20 cellular contexts compared by ENCODE assay signal in genomic region chr1:34763142-34763781, GRCh38. TPM values are rescaled to one million over a fixed set of nuclear protein-coding genes. Genes with fewer than 3 reads are reported as not detected.
A peak's percentile ranks its signal among the peaks of the same experiment; 100 is the strongest.
DNase-seq lines count a peak whose midpoint lies in the region; ATAC-seq and TF ChIP-seq lines count a peak whose summit lies in the region.
"Had no signal": no experiment of that assay in that cellular context is flagged by ENCODE, and none has a peak within 500 bp of the region (broad histone marks: within the 10 kb centered on the region; RNA-seq: fewer than 3 reads in every experiment).

No MANE protein-coding gene starts in this region.

- no peaks in the 10 kb centered on the region for H3K36me3 ChIP-seq in HUES6 (ENCODE audit: control insufficient read depth, insufficient read depth, low read length)
- no peaks in the 10 kb centered on the region for H3K36me3 ChIP-seq in left lung
- H3K36me3 ChIP-seq: SJSA1 had no signal

- no peaks in the 10 kb centered on the region for H3K9me3 Mint-ChIP-seq in chondrocyte (ENCODE audit: low read depth)
- H3K9me3 Mint-ChIP-seq in activated CD8-positive, alpha-beta T cell treated with anti-CD3 and anti-CD28 coated beads, Interleukin-2, amount 10 ng/mL, durations not matched to agents 7 days and 5 days (ENCODE audit: insufficient read depth), result no peaks in the 10 kb centered on the region
- H3K9me3 Mint-ChIP-seq in activated naive CD4-positive, alpha-beta T cell treated with anti-CD3 and anti-CD28 coated beads, Interleukin-2, amount 50 U/mL, for 72 hours, result no peaks in the 10 kb centered on the region
- H3K9me3 Mint-ChIP-seq: activated T-cell treated with anti-CD3 and anti-CD28 coated beads, Interleukin-2, amount 50 U/mL, for 4 hours had no signal

- intact Hi-C loops in left lung (cut with DNase I), result no loop called here

- H3K9ac ChIP-seq in HUES6 (ENCODE audit: low read length), result peak overlapping the region; percentile 49

- H3K4me1 ChIP-seq in HUES6 (ENCODE audit: control insufficient read depth, insufficient read depth, low read length) (peaks cover 30% of the 10 kb centered on the region), left lung (no peaks in the 10 kb centered on the region)
- H3K4me1 ChIP-seq: psoas muscle had no signal

- H3K27me3 Mint-ChIP-seq in chondrocyte (ENCODE audit: low read depth), result peaks cover 9% of the 10 kb centered on the region
- no peaks in the 10 kb centered on the region for H3K27me3 Mint-ChIP-seq in activated CD8-positive, alpha-beta T cell treated with anti-CD3 and anti-CD28 coated beads, Interleukin-2, amount 10 ng/mL, durations not matched to agents 7 days and 5 days (ENCODE audit: low read depth)

- H3K4me3 ChIP-seq in HUES6 (ENCODE audit: low read depth, low read length) (peak overlapping the region; percentile 31; the same call in 1 of the 2 replicates), left lung (no peak overlapping the region)
- H3K4me3 ChIP-seq: psoas muscle, SJSA1 had no signal

- no peak overlapping the region for H3K27ac ChIP-seq in HUES6 (ENCODE audit: low read depth, low read length)
- H3K27ac ChIP-seq in left lung, result no peak overlapping the region
- H3K27ac ChIP-seq: HL-60, psoas muscle, SJSA1 had no signal

- ATAC-seq in left lung, result peak; percentile 44
- ATAC-seq in activated CD8-positive, alpha-beta T cell treated with anti-CD3 and anti-CD28 coated beads, Interleukin-2, amount 10 ng/mL, durations not matched to agents 7 days and 5 days, result no peak
- no peak for ATAC-seq in activated naive CD4-positive, alpha-beta T cell treated with anti-CD3 and anti-CD28 coated beads, Interleukin-2, amount 50 U/mL, for 72 hours
- ATAC-seq: activated CD4-positive, CD25-positive, alpha-beta regulatory T cell treated with anti-CD3 and anti-CD28 coated beads, Interleukin-2, amount 50 U/mL, for 24 hours; activated T-cell treated with anti-CD3 and anti-CD28 coated beads, Interleukin-2, amount 50 U/mL, for 4 hours; psoas muscle had no signal

- DNase-seq in DMS53 treated with DMSO at 0.1 percent for 48 hours (lab: John Stamatoyannopoulos, UW; ENCODE audit: unreplicated experiment) (peak; percentile 20), chondrocyte (ENCODE audit: low spot score) (peak; percentile 21), left lung (peak in 1 of 2 donors; percentile 13), T-helper 2 cell (no peak), NCI-H1436 treated with DMSO at 0.1 percent for 48 hours (lab: John Stamatoyannopoulos, UW) (no peak)
- no peak for DNase-seq in activated CD8-positive, alpha-beta T cell treated with anti-CD3 and anti-CD28 coated beads, Interleukin-2, amount 10 ng/mL, durations not matched to agents 7 days and 5 days
- DNase-seq in activated naive CD4-positive, alpha-beta T cell treated with anti-CD3 and anti-CD28 coated beads, Interleukin-2, amount 50 U/mL, for 72 hours (ENCODE audit: low spot score in 2 of 2), result no peak
- DNase-seq: activated T-cell treated with anti-CD3 and anti-CD28 coated beads, Interleukin-2, amount 50 U/mL, for 4 hours; effector memory CD4-positive, alpha-beta T cell; hippocampal formation; MV-4-11; NCI-H446 treated with DMSO at 0.1 percent for 48 hours; psoas muscle; stimulated activated CD4-positive, alpha-beta T cell treated with anti-CD3 and anti-CD28 coated beads, Interleukin-4, amount 100 ng/mL, for 24 hours had no signal

- no peak overlapping the region for H3K27ac Mint-ChIP-seq in chondrocyte (ENCODE audit: unreplicated experiment)
- no peak overlapping the region for H3K27ac Mint-ChIP-seq in activated CD8-positive, alpha-beta T cell treated with anti-CD3 and anti-CD28 coated beads, Interleukin-2, amount 10 ng/mL, durations not matched to agents 7 days and 5 days
- no peak overlapping the region for H3K27ac Mint-ChIP-seq in activated naive CD4-positive, alpha-beta T cell treated with anti-CD3 and anti-CD28 coated beads, Interleukin-2, amount 50 U/mL, for 72 hours

- POLR2A ChIA-PET in activated CD8-positive, alpha-beta T cell treated with anti-CD3 and anti-CD28 coated beads, Interleukin-2, amount 10 ng/mL, durations not matched to agents 7 days and 5 days (lab: Charles Lee), result no interaction called here

- no peak overlapping the region for H3K4me3 Mint-ChIP-seq in chondrocyte (ENCODE audit: unreplicated experiment)
- H3K4me3 Mint-ChIP-seq in activated CD8-positive, alpha-beta T cell treated with anti-CD3 and anti-CD28 coated beads, Interleukin-2, amount 10 ng/mL, durations not matched to agents 7 days and 5 days, result no peak overlapping the region
- H3K4me3 Mint-ChIP-seq: activated T-cell treated with anti-CD3 and anti-CD28 coated beads, Interleukin-2, amount 50 U/mL, for 4 hours had no signal

- peaks cover 6% of the 10 kb centered on the region for H3K4me1 Mint-ChIP-seq in chondrocyte (ENCODE audit: low read depth)
- no peaks in the 10 kb centered on the region for H3K4me1 Mint-ChIP-seq in activated CD8-positive, alpha-beta T cell treated with anti-CD3 and anti-CD28 coated beads, Interleukin-2, amount 10 ng/mL, durations not matched to agents 7 days and 5 days (ENCODE audit: low read depth)

- CTCF ChIA-PET in activated CD8-positive, alpha-beta T cell treated with anti-CD3 and anti-CD28 coated beads, Interleukin-2, amount 10 ng/mL, durations not matched to agents 7 days and 5 days (lab: Charles Lee), result no interaction called here

- peaks cover 4% of the 10 kb centered on the region; the same call in 1 of the 2 replicates for H3K9me3 ChIP-seq in HUES6 (ENCODE audit: control insufficient read depth, insufficient read depth, low read depth, low read length)
- no peaks in the 10 kb centered on the region for H3K9me3 ChIP-seq in left lung
- H3K9me3 ChIP-seq: psoas muscle, SJSA1 had no signal

- TF ChIP-seq CTCF in chondrocyte (IDR thresholded peaks at IDR 0.05), result no peak
- TF ChIP-seq CTCF in left lung (IDR thresholded peaks at IDR 0.05), result no peak

- H3K36me3 Mint-ChIP-seq in chondrocyte (ENCODE audit: low read depth), result no peaks in the 10 kb centered on the region
- no peaks in the 10 kb centered on the region for H3K36me3 Mint-ChIP-seq in activated CD8-positive, alpha-beta T cell treated with anti-CD3 and anti-CD28 coated beads, Interleukin-2, amount 10 ng/mL, durations not matched to agents 7 days and 5 days (ENCODE audit: low read depth)
- H3K36me3 Mint-ChIP-seq in activated naive CD4-positive, alpha-beta T cell treated with anti-CD3 and anti-CD28 coated beads, Interleukin-2, amount 50 U/mL, for 72 hours, result no peaks in the 10 kb centered on the region

- H3K27me3 ChIP-seq in HUES6 (ENCODE audit: control insufficient read depth, insufficient read depth, low read length), result no peaks in the 10 kb centered on the region
- H3K27me3 ChIP-seq in left lung, result peaks cover 0 to 5% of the 10 kb centered on the region in 2 donors
- H3K27me3 ChIP-seq: SJSA1 had no signal

RNA-seq across cellular contexts. Expression of gene GJB4, which starts 3.7 kb away (rescaled TPM):
- total RNA-seq in chondrocyte (not detected in 3 replicates), left lung (not detected)
- not detected for total RNA-seq in activated CD8-positive, alpha-beta T cell treated with anti-CD3 and anti-CD28 coated beads, Interleukin-2, amount 10 ng/mL, durations not matched to agents 7 days and 5 days
- not detected for total RNA-seq in activated naive CD4-positive, alpha-beta T cell treated with anti-CD3 and anti-CD28 coated beads, Interleukin-2, amount 50 U/mL, for 72 hours
- total RNA-seq: activated T-cell treated with anti-CD3 and anti-CD28 coated beads, Interleukin-2, amount 50 U/mL, for 4 hours; mononuclear cell; psoas muscle; SJSA1; subcutaneous adipose tissue had no signal

RNA-seq across cellular contexts. Expression of gene GJB5, which starts 8.4 kb away (rescaled TPM):
- total RNA-seq in chondrocyte (not detected in 3 replicates), left lung (under 1 TPM in 1 of 2 donors, not detected in 1; 0.21 TPM)
- total RNA-seq in activated CD8-positive, alpha-beta T cell treated with anti-CD3 and anti-CD28 coated beads, Interleukin-2, amount 10 ng/mL, durations not matched to agents 7 days and 5 days, result not detected
- total RNA-seq in activated naive CD4-positive, alpha-beta T cell treated with anti-CD3 and anti-CD28 coated beads, Interleukin-2, amount 50 U/mL, for 72 hours, result not detected
- total RNA-seq: activated T-cell treated with anti-CD3 and anti-CD28 coated beads, Interleukin-2, amount 50 U/mL, for 4 hours; mononuclear cell; psoas muscle; SJSA1; subcutaneous adipose tissue had no signal

RNA-seq across cellular contexts. Expression of gene GJB3, which starts 17.8 kb away (rescaled TPM):
- total RNA-seq in chondrocyte (not detected in 3 replicates), left lung (1 to 10 TPM in 1 of 2 donors, under 1 TPM in 1; 0.68 to 2.0 TPM)
- total RNA-seq in activated CD8-positive, alpha-beta T cell treated with anti-CD3 and anti-CD28 coated beads, Interleukin-2, amount 10 ng/mL, durations not matched to agents 7 days and 5 days, result not detected
- not detected for total RNA-seq in activated naive CD4-positive, alpha-beta T cell treated with anti-CD3 and anti-CD28 coated beads, Interleukin-2, amount 50 U/mL, for 72 hours
- total RNA-seq: activated T-cell treated with anti-CD3 and anti-CD28 coated beads, Interleukin-2, amount 50 U/mL, for 4 hours; mononuclear cell; psoas muscle; SJSA1; subcutaneous adipose tissue had no signal

RNA-seq across cellular contexts. Expression of gene GJA4, which starts 29.5 kb away (rescaled TPM):
- total RNA-seq in chondrocyte (0.87 to 11.6 TPM (median 10.7 TPM) in 3 replicates), left lung (10 to 100 TPM; 21.1 to 26.1 TPM)
- not detected for total RNA-seq in activated CD8-positive, alpha-beta T cell treated with anti-CD3 and anti-CD28 coated beads, Interleukin-2, amount 10 ng/mL, durations not matched to agents 7 days and 5 days
- 1 to 10 TPM in 1 of 2 donors, not detected in 1; 1.4 TPM for total RNA-seq in activated naive CD4-positive, alpha-beta T cell treated with anti-CD3 and anti-CD28 coated beads, Interleukin-2, amount 50 U/mL, for 72 hours
- total RNA-seq: SJSA1 had no signal

Comparison
In these comparisons a context has a peak if more than half of its experiments do, and no peak if none do; other contexts are left out.
1. DNase-seq: peak in DMS53 treated with DMSO at 0.1 percent for 48 hours (single experiment) and chondrocyte (single experiment); none in T-helper 2 cell (0 of 5), NCI-H1436 treated with DMSO at 0.1 percent for 48 hours (single experiment), activated CD8-positive, alpha-beta T cell treated with anti-CD3 and anti-CD28 coated beads, Interleukin-2, amount 10 ng/mL, durations not matched to agents 7 days and 5 days (single experiment) and activated naive CD4-positive, alpha-beta T cell treated with anti-CD3 and anti-CD28 coated beads, Interleukin-2, amount 50 U/mL, for 72 hours (0 of 2).